ENCODE assay signal across 15 cellular contexts in genomic region chr12:44157359-44157758, GRCh38.
DNase-seq lines count a peak whose midpoint lies in the region; ATAC-seq and TF ChIP-seq lines count a peak whose summit lies in the region.
"Had no signal": no experiment of that assay in that cellular context is flagged by ENCODE, and none has a peak within 500 bp of the region (broad histone marks: within the 10 kb centered on the region; RNA-seq: fewer than 3 reads in every experiment).

No MANE protein-coding gene starts in this region.

- DNase-seq in GM10248 (ENCODE audit: extremely low spot score) (peak; percentile 18), left cardiac atrium (no peak), NOMO-1 (lab: John Stamatoyannopoulos, UW; ENCODE audit: unreplicated experiment in 2 of 2) (no peak), NCI-H1694 treated with DMSO at 0.1 percent for 48 hours (lab: John Stamatoyannopoulos, UW) (no peak)
- no peak for DNase-seq in activated CD4-positive, alpha-beta T cell treated with anti-CD3 and anti-CD28 coated beads, Interleukin-2, amount 10 ng/mL, durations not matched to agents 7 days and 5 days
- DNase-seq: activated T-cell treated with anti-CD3 and anti-CD28 coated beads for 4 hours, dorsolateral prefrontal cortex, mucosa of descending colon, NCI-H1105 treated with DMSO at 0.1 percent for 48 hours, upper lobe of right lung, WERI-Rb-1 had no signal

- H3K9me3 Mint-ChIP-seq in activated CD4-positive, alpha-beta T cell treated with anti-CD3 and anti-CD28 coated beads, Interleukin-2, amount 10 ng/mL, durations not matched to agents 7 days and 5 days, result no peaks in the 10 kb centered on the region

- CTCF ChIA-PET in GM10248 (lab: Yijun Ruan, JAX), result interaction anchor here (1.6 kb wide), 1 partner anchor 30 kb away, joined by 3 read pairs; no protein-coding TSS in a partner anchor
- CTCF ChIA-PET in activated CD4-positive, alpha-beta T cell treated with anti-CD3 and anti-CD28 coated beads, Interleukin-2, amount 10 ng/mL, durations not matched to agents 7 days and 5 days (lab: Charles Lee), result no interaction called here

- H3K4me3 Mint-ChIP-seq in activated CD4-positive, alpha-beta T cell treated with anti-CD3 and anti-CD28 coated beads, Interleukin-2, amount 10 ng/mL, durations not matched to agents 7 days and 5 days, result no peak overlapping the region

- intact Hi-C loops in left cardiac atrium (cut with DNase I), result no loop called here

- no peaks in the 10 kb centered on the region for H3K27me3 Mint-ChIP-seq in activated CD4-positive, alpha-beta T cell treated with anti-CD3 and anti-CD28 coated beads, Interleukin-2, amount 10 ng/mL, durations not matched to agents 7 days and 5 days

- H3K36me3 Mint-ChIP-seq in activated CD4-positive, alpha-beta T cell treated with anti-CD3 and anti-CD28 coated beads, Interleukin-2, amount 10 ng/mL, durations not matched to agents 7 days and 5 days (ENCODE audit: low read depth), result no peaks in the 10 kb centered on the region

- H3K27ac Mint-ChIP-seq in activated CD4-positive, alpha-beta T cell treated with anti-CD3 and anti-CD28 coated beads, Interleukin-2, amount 10 ng/mL, durations not matched to agents 7 days and 5 days, result no peak overlapping the region

- ATAC-seq in GM19328 (IDR thresholded peaks at IDR 0.05; ENCODE audit: unreplicated experiment) (peak; percentile 86), HG02610 (IDR thresholded peaks at IDR 0.05; ENCODE audit: unreplicated experiment) (peak; percentile 88), HG03354 (IDR thresholded peaks at IDR 0.05; ENCODE audit: poor library complexity, severe bottlenecking, unreplicated experiment) (peak; percentile 73), left cardiac atrium (no peak)
- ATAC-seq: A549, mucosa of descending colon, upper lobe of right lung had no signal

- H3K4me1 Mint-ChIP-seq in activated CD4-positive, alpha-beta T cell treated with anti-CD3 and anti-CD28 coated beads, Interleukin-2, amount 10 ng/mL, durations not matched to agents 7 days and 5 days, result no peaks in the 10 kb centered on the region

- POLR2A ChIA-PET in GM10248 (lab: Yijun Ruan, JAX), result no interaction called here
- POLR2A ChIA-PET in activated CD4-positive, alpha-beta T cell treated with anti-CD3 and anti-CD28 coated beads, Interleukin-2, amount 10 ng/mL, durations not matched to agents 7 days and 5 days (lab: Charles Lee), result no interaction called here

- TF ChIP-seq CTCF in GM10248 (IDR thresholded peaks at IDR 0.05; ENCODE audit: control extremely low read depth, extremely low read depth, low read depth, missing control alignments), result no peak

Comparison
In these comparisons a context has a peak if more than half of its experiments do, and no peak if none do; other contexts are left out.
1. ATAC-seq: peak in GM19328 (single experiment), HG02610 (single experiment) and HG03354 (single experiment); none in left cardiac atrium (0 of 2).